Comparison of ENCODE assay signal across 7 cellular contexts in the genomic region with DNA sequence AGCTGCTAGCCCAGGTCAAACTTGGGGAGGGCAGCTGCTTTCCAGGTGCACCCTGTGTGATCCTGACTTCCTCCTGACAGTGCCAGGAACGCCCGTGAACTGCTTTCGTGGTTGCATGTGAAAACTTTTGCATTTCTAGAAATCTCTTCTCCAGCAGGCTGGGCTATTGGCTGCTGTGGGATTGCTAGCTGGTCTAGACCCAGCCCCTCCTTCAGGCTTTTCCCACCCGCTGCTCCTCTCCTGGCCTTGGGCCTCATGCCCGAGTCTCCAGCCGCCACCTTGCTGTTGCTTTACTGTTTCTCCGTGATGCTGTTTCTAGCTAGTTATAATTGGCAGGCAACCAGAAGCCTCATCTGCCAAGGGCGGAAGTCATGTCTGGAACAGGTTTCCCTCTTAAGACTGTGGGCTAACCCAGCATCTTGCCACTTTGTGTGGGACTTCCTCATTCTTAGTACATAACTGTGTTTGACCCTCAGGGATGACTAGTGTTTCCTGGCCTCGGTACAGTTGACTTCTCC. TPM values are rescaled to one million over a fixed set of nuclear protein-coding genes. Genes with fewer than 3 reads are reported as not detected.
A peak's percentile ranks its signal among the peaks of the same experiment; 100 is the strongest.
DNase-seq lines count a peak whose midpoint lies in the region; ATAC-seq and TF ChIP-seq lines count a peak whose summit lies in the region.

No MANE protein-coding gene starts in this region.

- ATAC-seq in GM18502 (IDR thresholded peaks at IDR 0.05; ENCODE audit: poor library complexity, unreplicated experiment) = peak; percentile 92
- peak; percentile 87 for ATAC-seq in HG02759 (IDR thresholded peaks at IDR 0.05; ENCODE audit: unreplicated experiment)

- no peak overlapping the region for H3K4me3 ChIP-seq in fibroblast of lung (replicated peaks in 1 of 4; ENCODE audit: control extremely low read depth in 1 of 4, insufficient read depth in 1 of 4, low read depth in 3 of 4, low read length in 4 of 4)

- H3K27me3 ChIP-seq in fibroblast of lung (ENCODE audit: control insufficient read depth, insufficient read depth, low read length) = peaks cover 2% of the 10 kb centered on the region

- H3K4me2 ChIP-seq in fibroblast of lung (ENCODE audit: extremely low read depth, insufficient read depth, low read length) = no peak overlapping the region

- no peak overlapping the region for H3K27ac ChIP-seq in fibroblast of lung (ENCODE audit: insufficient read depth, low read length)

- no peak overlapping the region for H3K9ac ChIP-seq in fibroblast of lung (ENCODE audit: insufficient read depth, low read length)

- no peaks in the 10 kb centered on the region for H3K4me1 ChIP-seq in fibroblast of lung (ENCODE audit: control insufficient read depth, extremely low read depth, insufficient read depth, low read length)

- H3K9me3 ChIP-seq in fibroblast of lung (ENCODE audit: control insufficient read depth, insufficient read depth, low read depth, low read length) = no peaks in the 10 kb centered on the region

- no peak overlapping the region for H2AFZ ChIP-seq in fibroblast of lung (ENCODE audit: low read length)

- H4K20me1 ChIP-seq in fibroblast of lung (ENCODE audit: control insufficient read depth, extremely low read depth, insufficient read depth, low read length) = no peaks in the 10 kb centered on the region

- H3K79me2 ChIP-seq in fibroblast of lung (ENCODE audit: control insufficient read depth, insufficient read depth, low read length) = no peaks in the 10 kb centered on the region

- TF ChIP-seq CTCF in fibroblast of lung (conservative IDR thresholded peaks at IDR 0.05 in 1 of 2, IDR thresholded peaks at IDR 0.05 in 1 of 2; ENCODE audit: low read depth in 1 of 2, low read length in 2 of 2) = no peak

- peak; percentile 41 for DNase-seq in NCI-H2171 treated with DMSO at 0.1 percent for 48 hours (lab: John Stamatoyannopoulos, UW)
- peak; percentile 69 for DNase-seq in activated CD8-positive, alpha-beta memory T cell treated with anti-CD3 and anti-CD28 coated beads, Interleukin-2, amount 50 U/mL, for 48 hours
- peak; percentile 71 to 97 for DNase-seq in fibroblast of lung (ENCODE audit: low read depth in 2 of 2)
- DNase-seq in posterior vena cava (ENCODE audit: low spot score) = peak; percentile 88
- no peak for DNase-seq in NCI-H1436 treated with DMSO at 0.1 percent for 48 hours (lab: John Stamatoyannopoulos, UW)

- intact Hi-C loops in posterior vena cava (cut with DNase I) = no loop called here

- no peaks in the 10 kb centered on the region for H3K36me3 ChIP-seq in fibroblast of lung (ENCODE audit: control insufficient read depth, insufficient read depth, low read length)

RNA-seq across cellular contexts. Expression of a gene that starts 27.0 kb away (rescaled TPM):
- total RNA-seq in fibroblast of lung (0.17 and 0.26 TPM in 2 replicates), posterior vena cava (10 to 100 TPM; 34.2 to 36.2 TPM)
- polyA plus RNA-seq in fibroblast of lung = 0.08 and 0.10 TPM in 2 replicates
- 0.12 TPM in 1 of 2 replicates, not detected in the other for polyA plus RNA-seq in fibroblast of lung (2012)
- polyA minus RNA-seq in fibroblast of lung (ENCODE audit: low replicate concordance) = not detected in 2 replicates

Comparison
In these comparisons a context has a peak if more than half of its experiments do, and no peak if none do; other contexts are left out.
1. RNA of a gene that starts 27.0 kb away (total RNA-seq): 34.2 to 36.2 TPM in posterior vena cava; 0.17 to 0.26 TPM in fibroblast of lung; every median in the first group is over 10 times any median in the second.